ENCODE assay signal across 13 cellular contexts in genomic region chr5:72245517-72246238, GRCh38.
DNase-seq lines count a peak whose midpoint lies in the region; ATAC-seq and TF ChIP-seq lines count a peak whose summit lies in the region.
"Had no signal": no experiment of that assay in that cellular context is flagged by ENCODE, and none has a peak within 500 bp of the region (broad histone marks: within the 10 kb centered on the region; RNA-seq: fewer than 3 reads in every experiment).

No MANE protein-coding gene starts in this region.

- no peaks in the 10 kb centered on the region for H3K9me3 ChIP-seq in ovary

- peaks cover 10% of the 10 kb centered on the region for H3K4me1 ChIP-seq in ovary (ENCODE audit: insufficient read depth)

- intact Hi-C loops in Right ventricle myocardium superior (cut with DNase I) = no loop called here
- intact Hi-C loops in cardiac septum (cut with DNase I) = no loop called here
- intact Hi-C loops in ovary (cut with DNase I) = no loop called here

- H3K36me3 ChIP-seq in ovary = no peaks in the 10 kb centered on the region

- TF ChIP-seq CTCF in ovary (IDR thresholded peaks at IDR 0.05) = no peak

- H3K27ac ChIP-seq in ovary = peak overlapping the region; percentile 32 to 71

- DNase-seq in Right ventricle myocardium superior = no peak
- no peak for DNase-seq in cardiac septum (ENCODE audit: low spot score)
- DNase-seq in fibroblast of peridontal ligament (ENCODE audit: extremely low read depth) = peak; percentile 15
- DNase-seq in ovary = no peak
- DNase-seq in activated CD4-positive, alpha-beta T cell treated with anti-CD3 and anti-CD28 coated beads, Interleukin-2, amount 50 U/mL, for 48 hours = no peak
- DNase-seq in NCI-H345 treated with DMSO at 0.1 percent for 48 hours (lab: John Stamatoyannopoulos, UW; ENCODE audit: unreplicated experiment) = no peak
- DNase-seq: activated CD8-positive, alpha-beta memory T cell treated with anti-CD3 and anti-CD28 coated beads, Interleukin-2, amount 10 ng/mL, durations not matched to agents 7 days and 5 days; activated naive CD8-positive, alpha-beta T cell treated with anti-CD3 and anti-CD28 coated beads, Interleukin-2, amount 10 ng/mL, durations not matched to agents 7 days and 5 days; effector CD4-positive, alpha-beta T cell; NCI-H1092 had no signal

- no peak for TF ChIP-seq POLR2A in ovary (IDR thresholded peaks at IDR 0.05)

- H3K4me3 ChIP-seq in ovary = no peak overlapping the region
- H3K4me3 ChIP-seq: lung had no signal

- TF ChIP-seq EP300 in ovary (IDR thresholded peaks at IDR 0.05) = no peak

- ATAC-seq in Right ventricle myocardium superior (ENCODE audit: poor library complexity) (peak; percentile 61), GM19328 (IDR thresholded peaks at IDR 0.05; ENCODE audit: unreplicated experiment) (no peak), HG03196 (IDR thresholded peaks at IDR 0.05; ENCODE audit: unreplicated experiment) (no peak)

- no peaks in the 10 kb centered on the region for H3K27me3 ChIP-seq in ovary

- WGBS in ovary, 3 donors = 18 to 29% (median 20%) methylated on average over 3 of the region's 3 CpGs
